8 cellular contexts compared by ENCODE assay signal in the genomic region with DNA sequence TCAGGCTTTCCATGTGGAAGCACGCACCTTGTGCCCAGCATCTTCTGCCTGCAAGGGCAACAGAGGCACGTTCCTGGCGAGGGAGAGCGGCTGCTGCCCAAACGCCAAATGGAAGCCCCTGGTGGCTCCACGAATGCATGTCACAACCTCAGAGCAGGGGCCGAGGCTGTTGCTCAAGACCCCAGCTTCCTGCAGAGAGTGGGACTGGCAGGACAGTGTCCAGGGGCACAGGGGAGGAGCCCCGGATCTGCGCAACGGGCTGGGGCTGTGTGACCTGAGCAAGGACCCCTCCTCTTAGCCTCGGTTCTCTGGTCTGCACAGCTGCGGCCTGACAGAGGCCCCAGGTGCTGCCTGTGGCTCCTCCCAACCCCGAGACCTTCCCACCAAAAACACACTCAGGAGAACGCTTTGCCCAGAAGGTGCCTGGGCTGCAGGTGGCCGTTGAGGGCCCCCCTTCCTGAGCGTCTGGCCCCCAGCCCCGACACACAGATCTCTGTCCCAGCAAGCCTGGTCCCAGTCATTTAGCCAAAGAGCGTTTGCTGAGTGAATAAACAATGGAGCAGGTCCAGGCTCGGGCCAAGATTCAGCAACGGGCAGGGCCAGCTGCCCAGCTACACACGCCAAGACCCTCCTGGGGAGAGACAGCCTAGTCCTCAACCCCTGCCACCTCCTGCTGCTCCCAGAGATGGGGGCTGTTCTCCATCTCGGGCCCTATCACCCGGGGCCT. TPM values are rescaled to one million over a fixed set of nuclear protein-coding genes. Genes with fewer than 3 reads are reported as not detected.
DNase-seq lines count a peak whose midpoint lies in the region; ATAC-seq and TF ChIP-seq lines count a peak whose summit lies in the region.

No MANE protein-coding gene starts in this region.

- intact Hi-C loops in mammary epithelial cell (cut with micrococcal nuclease) = no loop called here

- CTCF ChIA-PET in AG04449 (lab: Yijun Ruan, JAX) = interaction anchor here (1.0 to 3.4 kb wide), 4 partner anchors 9 to 232 kb away, joined by 3 to 20 read pairs (median 12); no protein-coding TSS in a partner anchor
- CTCF ChIA-PET in mammary epithelial cell (lab: Charles Lee; ENCODE audit: low non-redundant PET) = interaction anchor here (0.7 kb wide), 1 partner anchor 299 kb away, joined by 4 read pairs; no protein-coding TSS in a partner anchor

- H3K27ac ChIP-seq in mammary epithelial cell (ENCODE audit: insufficient read depth, low read depth, low read length) = peak overlapping the region; percentile 60

- H3K4me3 ChIP-seq in AG04449 (ENCODE audit: low read depth, low read length) (peak overlapping the region; percentile 87), mammary epithelial cell (replicated peaks in 1 of 3; ENCODE audit: insufficient read depth in 1 of 3, low read depth in 2 of 3, low read length in 3 of 3) (peak overlapping the region; percentile 91 to 96 (median 95))
- peak overlapping the region; percentile 69 for H3K4me3 ChIP-seq in Jurkat, Clone E6-1 (ENCODE audit: low read length)

- no peaks in the 10 kb centered on the region for H3K36me3 ChIP-seq in mammary epithelial cell (ENCODE audit: insufficient read depth, low read length)

- H2AFZ ChIP-seq in mammary epithelial cell (ENCODE audit: low read depth, low read length) = peak overlapping the region; percentile 63

- no TSS peak for BruUV-seq in mammary epithelial cell (replicated peaks; lab: Mats Ljungman, UMichigan)

- POLR2A ChIA-PET in AG04449 (lab: Yijun Ruan, JAX) = interaction anchor here (0.7 to 1.3 kb wide), 2 partner anchors 10 to 16 kb away, joined by 4 to 5 read pairs; no protein-coding TSS in a partner anchor

- in situ Hi-C loops in mammary epithelial cell (cut with MboI; ENCODE audit: low sequenced_read_pairs in 2 of 2) = loop anchor here in 1 of 2 donors (25.0 kb wide), 1 partner anchor 271 kb away; no protein-coding TSS in a partner anchor

- TF ChIP-seq CTCF in AG04449 (IDR thresholded peaks at IDR 0.05; ENCODE audit: insufficient read depth, low read length, missing control alignments) = no peak
- TF ChIP-seq CTCF in mammary epithelial cell (conservative IDR thresholded peaks at IDR 0.05 in 1 of 2, IDR thresholded peaks at IDR 0.05 in 1 of 2; ENCODE audit: extremely low read depth in 1 of 2, insufficient read depth in 1 of 2, low read depth in 1 of 2, low read length in 2 of 2) = no peak
- no peak for TF ChIP-seq CTCF in GM10266 (IDR thresholded peaks at IDR 0.05; ENCODE audit: control insufficient read depth, insufficient read depth, low read depth, missing control alignments)

- ATAC-seq in GM18868 (IDR thresholded peaks at IDR 0.05; ENCODE audit: unreplicated experiment) (no peak), GM18858 (IDR thresholded peaks at IDR 0.05; ENCODE audit: unreplicated experiment) (no peak), GM21526 (IDR thresholded peaks at IDR 0.05; ENCODE audit: low FRiP score, unreplicated experiment) (no peak)

- no peaks in the 10 kb centered on the region for H3K9me3 ChIP-seq in mammary epithelial cell (replicated peaks; ENCODE audit: insufficient read depth, low read length)

- no peaks in the 10 kb centered on the region for H4K20me1 ChIP-seq in mammary epithelial cell (ENCODE audit: insufficient read depth, low read length)

- dilution Hi-C loops in mammary epithelial cell (cut with HindIII; ENCODE audit: low sequenced_read_pairs) = no loop called here

- peak overlapping the region; percentile 84 for H3K9ac ChIP-seq in mammary epithelial cell (ENCODE audit: insufficient read depth, low read length)

- H3K4me1 ChIP-seq in mammary epithelial cell (ENCODE audit: insufficient read depth, low read length) = peaks cover 61% of the 10 kb centered on the region

- 20% methylated on average over 13 of the region's 23 CpGs for WGBS in mammary epithelial cell (ENCODE audit: low coverage, missing lambda C conversion rate)

- H3K27me3 ChIP-seq in mammary epithelial cell (ENCODE audit: insufficient read depth, low read length) = no peaks in the 10 kb centered on the region

- H3K79me2 ChIP-seq in mammary epithelial cell (ENCODE audit: insufficient read depth, low read length) = peaks cover 59% of the 10 kb centered on the region

- H3K4me2 ChIP-seq in mammary epithelial cell (ENCODE audit: insufficient read depth, low read depth, low read length) = peak overlapping the region; percentile 96

- no peak for DNase-seq in AG04449 (ENCODE audit: low read depth, low spot score)
- no peak for DNase-seq in Jurkat, Clone E6-1 (ENCODE audit: low read depth, low spot score)
- no peak for DNase-seq in mammary epithelial cell
- DNase-seq in midbrain (lab: John Stamatoyannopoulos, UW) = peak; percentile 15
- DNase-seq in GM10266 (ENCODE audit: extremely low spot score) = no peak

RNA-seq across cellular contexts. Expression of a gene that starts 1.2 kb away (rescaled TPM):
- polyA plus RNA-seq in Jurkat, Clone E6-1 (2012; ENCODE audit: insufficient read depth, insufficient read length) = 22.2 TPM
- 10 to 100 TPM; 41.7 to 69.8 TPM for total RNA-seq in mammary epithelial cell
- polyA plus RNA-seq in mammary epithelial cell = 28.8 TPM
- 44.0 TPM for polyA minus RNA-seq in mammary epithelial cell

RNA-seq across cellular contexts. Expression of a gene that starts 46.1 kb away (rescaled TPM):
- polyA plus RNA-seq in Jurkat, Clone E6-1 (2012; ENCODE audit: insufficient read depth, insufficient read length) = 129 TPM
- 10 to 100 TPM; 51.3 to 81.1 TPM for total RNA-seq in mammary epithelial cell
- polyA plus RNA-seq in mammary epithelial cell = 31.7 TPM
- 62.4 TPM for polyA minus RNA-seq in mammary epithelial cell
